In genomic region chr11:110176366-110177056, GRCh38 we compare ENCODE assay signal across 21 cellular contexts.
DNase-seq lines count a peak whose midpoint lies in the region; ATAC-seq, FAIRE-seq and TF ChIP-seq lines count a peak whose summit lies in the region.
"Had no signal": no experiment of that assay in that cellular context is flagged by ENCODE, and none has a peak within 500 bp of the region (broad histone marks: within the 10 kb centered on the region; RNA-seq: fewer than 3 reads in every experiment).

No MANE protein-coding gene starts in this region.

- 90% methylated on average over 9 of the region's 12 CpGs for WGBS in esophagus muscularis mucosa

- peaks cover 11% of the 10 kb centered on the region for H3K27me3 Mint-ChIP-seq in neural progenitor cell (ENCODE audit: insufficient read depth, low read depth)

- no peak for TF ChIP-seq EP300 in esophagus muscularis mucosa (IDR thresholded peaks at IDR 0.05)

- H3K4me1 Mint-ChIP-seq in neural progenitor cell, result peaks cover 34% of the 10 kb centered on the region

- no peaks in the 10 kb centered on the region for H3K27me3 ChIP-seq in neural progenitor cell
- no peaks in the 10 kb centered on the region for H3K27me3 ChIP-seq in esophagus muscularis mucosa
- H3K27me3 ChIP-seq: heart left ventricle, vagina had no signal

- H3K4me3 Mint-ChIP-seq in neural progenitor cell, result no peak overlapping the region
- H3K4me3 Mint-ChIP-seq: activated CD4-positive, alpha-beta T cell treated with anti-CD3 and anti-CD28 coated beads for 36 hours; stimulated activated effector memory CD8-positive, alpha-beta T cell treated with anti-CD3 and anti-CD28 coated beads, Interleukin-12 subunit alpha, Interleukin-12 subunit beta, amount 100 ng/mL, for 72 hours had no signal

- no peaks in the 10 kb centered on the region for H3F3A ChIP-seq in neural progenitor cell (ENCODE audit: low read depth)

- H3K4me1 ChIP-seq in neural progenitor cell (peaks cover 4% of the 10 kb centered on the region), esophagus muscularis mucosa (peaks cover 0 to 20% (median 16%) of the 10 kb centered on the region in 4 donors)

- no peak for ATAC-seq in omental fat pad (ENCODE audit: low FRiP score)
- ATAC-seq: activated CD4-positive, alpha-beta T cell treated with anti-CD3 and anti-CD28 coated beads for 36 hours; activated naive CD4-positive, alpha-beta T cell treated with anti-CD3 and anti-CD28 coated beads, Interleukin-2, amount 50 U/mL, for 72 hours; heart left ventricle; stimulated activated effector memory CD8-positive, alpha-beta T cell treated with anti-CD3 and anti-CD28 coated beads, Interleukin-12 subunit alpha, Interleukin-12 subunit beta, amount 100 ng/mL, for 72 hours had no signal

- no peaks in the 10 kb centered on the region for H3K36me3 Mint-ChIP-seq in neural progenitor cell
- H3K36me3 Mint-ChIP-seq: activated naive CD4-positive, alpha-beta T cell treated with anti-CD3 and anti-CD28 coated beads, Interleukin-2, amount 50 U/mL, for 72 hours; stimulated activated effector memory CD8-positive, alpha-beta T cell treated with anti-CD3 and anti-CD28 coated beads, Interleukin-12 subunit alpha, Interleukin-12 subunit beta, amount 100 ng/mL, for 72 hours had no signal

- intact Hi-C loops in esophagus muscularis mucosa (cut with DNase I), result loop anchor here (10.0 kb wide), 1 partner anchor 232 kb away; no protein-coding TSS in a partner anchor

- TF ChIP-seq CTCF in neural progenitor cell (IDR thresholded peaks at IDR 0.05) (no peak), omental fat pad (IDR thresholded peaks at IDR 0.05) (no peak), esophagus muscularis mucosa (IDR thresholded peaks at IDR 0.05) (no peak)

- H3K36me3 ChIP-seq in neural progenitor cell (no peaks in the 10 kb centered on the region), esophagus muscularis mucosa (no peaks in the 10 kb centered on the region)
- H3K36me3 ChIP-seq: heart left ventricle, vagina had no signal

- no peaks in the 10 kb centered on the region for H3K9me3 Mint-ChIP-seq in neural progenitor cell
- H3K9me3 Mint-ChIP-seq: activated naive CD4-positive, alpha-beta T cell treated with anti-CD3 and anti-CD28 coated beads, Interleukin-2, amount 50 U/mL, for 72 hours; stimulated activated effector memory CD8-positive, alpha-beta T cell treated with anti-CD3 and anti-CD28 coated beads, Interleukin-12 subunit alpha, Interleukin-12 subunit beta, amount 100 ng/mL, for 72 hours had no signal

- H3K79me2 ChIP-seq in neural progenitor cell (ENCODE audit: low read depth), result no peaks in the 10 kb centered on the region

- no peak overlapping the region for H2AFZ ChIP-seq in neural progenitor cell (replicated peaks)

- H3K4me3 ChIP-seq in neural progenitor cell (no peak overlapping the region), esophagus muscularis mucosa (no peak overlapping the region)
- H3K4me3 ChIP-seq: heart left ventricle, vagina had no signal

- peak overlapping the region; percentile 90 for H3K27ac Mint-ChIP-seq in neural progenitor cell
- H3K27ac Mint-ChIP-seq: activated CD4-positive, alpha-beta T cell treated with anti-CD3 and anti-CD28 coated beads for 36 hours; activated naive CD4-positive, alpha-beta T cell treated with anti-CD3 and anti-CD28 coated beads, Interleukin-2, amount 50 U/mL, for 72 hours; stimulated activated effector memory CD8-positive, alpha-beta T cell treated with anti-CD3 and anti-CD28 coated beads, Interleukin-12 subunit alpha, Interleukin-12 subunit beta, amount 100 ng/mL, for 72 hours had no signal

- H3K9me3 ChIP-seq in neural progenitor cell (ENCODE audit: low read depth), result no peaks in the 10 kb centered on the region
- no peaks in the 10 kb centered on the region for H3K9me3 ChIP-seq in esophagus muscularis mucosa
- H3K9me3 ChIP-seq: heart left ventricle, vagina had no signal

- no peak for FAIRE-seq in RCC 7860 (lab: Jason Lieb, UNC)
- FAIRE-seq: endothelial cell of umbilical vein had no signal

- H3K9ac ChIP-seq in neural progenitor cell, result no peak overlapping the region

- H3K27ac ChIP-seq in cingulate gyrus (ENCODE audit: low read depth, low read length), result peak overlapping the region; percentile 13
- no peak overlapping the region for H3K27ac ChIP-seq in neural progenitor cell
- H3K27ac ChIP-seq in esophagus muscularis mucosa (replicated peaks in 1 of 4), result no peak overlapping the region
- H3K27ac ChIP-seq: C4-2B, heart left ventricle, HL-60, vagina had no signal

- peak; percentile 19 for DNase-seq in ELF-1 (ENCODE audit: low read depth, low spot score)
- DNase-seq in RCC 7860 (ENCODE audit: low spot score), result peak; percentile 34
- no peak for DNase-seq in neural progenitor cell (ENCODE audit: low spot score)
- no peak for DNase-seq in SIG-M5 treated with dmso at 0.1 percent for 504 hours (lab: John Stamatoyannopoulos, UW; ENCODE audit: unreplicated experiment)
- DNase-seq in omental fat pad (ENCODE audit: low spot score), result no peak
- DNase-seq in NCI-H1436 (lab: John Stamatoyannopoulos, UW), result no peak
- no peak for DNase-seq in esophagus muscularis mucosa (ENCODE audit: extremely low spot score)
- DNase-seq: activated CD4-positive, alpha-beta T cell treated with anti-CD3 and anti-CD28 coated beads for 36 hours; GDM1; heart left ventricle; kidney glomerular epithelial cell; NCI-H1694 treated with DMSO at 0.1 percent for 48 hours; NCI-H524 treated with DMSO at 0.1 percent for 48 hours; T-helper 2 cell had no signal

- H4K20me1 ChIP-seq in neural progenitor cell (ENCODE audit: low read depth), result no peaks in the 10 kb centered on the region

- H3K4me2 ChIP-seq in neural progenitor cell, result no peak overlapping the region

- no peak for TF ChIP-seq POLR2A in esophagus muscularis mucosa (IDR thresholded peaks at IDR 0.05; ENCODE audit: low read depth)

Comparison
In these comparisons a context has a peak if more than half of its experiments do, and no peak if none do; other contexts are left out.
1. DNase-seq: peak in ELF-1 (single experiment) and RCC 7860 (single experiment); none in neural progenitor cell (single experiment), SIG-M5 treated with dmso at 0.1 percent for 504 hours (single experiment), omental fat pad (single experiment), NCI-H1436 (single experiment) and esophagus muscularis mucosa (single experiment).